1 cellular context compared by ENCODE assay signal in genomic region chr14:74695406-74695805, GRCh38.
TF ChIP-seq lines count a peak whose summit lies in the region.

No MANE protein-coding gene starts in this region.

TF ChIP-seq in K562, 482 proteins besides CTCF, POLR2A, EP300 and RAD21:
- no peak for TF ChIP-seq ZNF143 (CRISPR knock-in tag; IDR thresholded peaks at IDR 0.05)
- TF ChIP-seq, protein P1, sequence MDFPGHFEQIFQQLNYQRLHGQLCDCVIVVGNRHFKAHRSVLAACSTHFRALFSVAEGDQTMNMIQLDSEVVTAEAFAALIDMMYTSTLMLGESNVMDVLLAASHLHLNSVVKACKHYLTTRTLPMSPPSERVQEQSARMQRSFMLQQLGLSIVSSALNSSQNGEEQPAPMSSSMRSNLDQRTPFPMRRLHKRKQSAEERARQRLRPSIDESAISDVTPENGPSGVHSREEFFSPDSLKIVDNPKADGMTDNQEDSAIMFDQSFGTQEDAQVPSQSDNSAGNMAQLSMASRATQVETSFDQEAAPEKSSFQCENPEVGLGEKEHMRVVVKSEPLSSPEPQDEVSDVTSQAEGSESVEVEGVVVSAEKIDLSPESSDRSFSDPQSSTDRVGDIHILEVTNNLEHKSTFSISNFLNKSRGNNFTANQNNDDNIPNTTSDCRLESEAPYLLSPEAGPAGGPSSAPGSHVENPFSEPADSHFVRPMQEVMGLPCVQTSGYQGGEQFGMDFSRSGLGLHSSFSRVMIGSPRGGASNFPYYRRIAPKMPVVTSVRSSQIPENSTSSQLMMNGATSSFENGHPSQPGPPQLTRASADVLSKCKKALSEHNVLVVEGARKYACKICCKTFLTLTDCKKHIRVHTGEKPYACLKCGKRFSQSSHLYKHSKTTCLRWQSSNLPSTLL (IDR thresholded peaks at IDR 0.05): no peak
- TF ChIP-seq NR2C1 (IDR thresholded peaks at IDR 0.05): no peak
- no peak for TF ChIP-seq NR2C1 (tag; IDR thresholded peaks at IDR 0.05)
- TF ChIP-seq CBX8 (IDR thresholded peaks at IDR 0.05; ENCODE audit: borderline replicate concordance, extremely low read depth, low read depth, low read length, poor library complexity, severe bottlenecking): no peak
- TF ChIP-seq ZNF3 (CRISPR knock-in tag; IDR thresholded peaks at IDR 0.05): no peak
- peak; percentile 88 for TF ChIP-seq ZNF263 (CRISPR knock-in tag; IDR thresholded peaks at IDR 0.05; ENCODE audit: borderline replicate concordance)
- no peak for TF ChIP-seq MAFF (IDR thresholded peaks at IDR 0.05; ENCODE audit: low read length)
- peak; percentile 91; the same call in 1 of the 2 replicates for TF ChIP-seq SPI1 (IDR thresholded peaks at IDR 0.05; ENCODE audit: borderline replicate concordance, low read depth, low read length)
